In genomic region chr4:4690854-4691253, GRCh38 we compare ENCODE assay signal across 36 cellular contexts.
"Had no signal": no experiment of that assay in that cellular context is flagged by ENCODE, and none has a peak within 500 bp of the region (broad histone marks: within the 10 kb centered on the region; RNA-seq: fewer than 3 reads in every experiment).

No MANE protein-coding gene starts in this region.

- H3K9me3 ChIP-seq: MG63 had no signal

- H3K9ac ChIP-seq: KMS-11 had no signal

- H3K36me3 ChIP-seq: MG63 had no signal

- H3K27me3 ChIP-seq: MG63 had no signal

- H3K4me3 ChIP-seq: MG63 had no signal

- DNase-seq: Karpas-422, Kasumi-1, MG63, MM.1S, MV-4-11, NCI-H1048, NCI-H1092, NCI-H1092 treated with DMSO at 0.1 percent for 48 hours, NCI-H1105, NCI-H1105 treated with DMSO at 0.1 percent for 48 hours, NCI-H1417, NCI-H1417 treated with DMSO at 0.1 percent for 48 hours, NCI-H1436, NCI-H1436 treated with DMSO at 0.1 percent for 48 hours, NCI-H146, NCI-H1694, NCI-H1694 treated with DMSO at 0.1 percent for 48 hours, NCI-H187, NCI-H187 treated with DMSO at 0.1 percent for 48 hours, NCI-H1930, NCI-H2029, NCI-H2029 treated with DMSO at 0.1 percent for 48 hours, NCI-H2081, NCI-H2081 treated with DMSO at 0.1 percent for 48 hours, NCI-H2107, NCI-H2171, NCI-H2171 treated with DMSO at 0.1 percent for 48 hours, NCI-H2227 treated with DMSO at 0.1 percent for 48 hours, NCI-H226, NCI-H345, NCI-H446, NCI-H446 treated with DMSO at 0.1 percent for 48 hours, NCI-H510A, NCI-H510A treated with DMSO at 0.1 percent for 48 hours, NCI-H524 had no signal
